9 cellular contexts compared by ENCODE assay signal in genomic region chr14:23093993-23094665, GRCh38. TPM values are rescaled to one million over a fixed set of nuclear protein-coding genes. Genes with fewer than 3 reads are reported as not detected.
DNase-seq lines count a peak whose midpoint lies in the region; ATAC-seq and TF ChIP-seq lines count a peak whose summit lies in the region.
"Had no signal": no experiment of that assay in that cellular context is flagged by ENCODE, and none has a peak within 500 bp of the region (broad histone marks: within the 10 kb centered on the region; RNA-seq: fewer than 3 reads in every experiment).

No MANE protein-coding gene starts in this region.

- CTCF ChIA-PET in activated naive CD4-positive, alpha-beta T cell treated with anti-CD3 and anti-CD28 coated beads for 36 hours (lab: Charles Lee) = interaction anchor here (0.5 to 5.3 kb wide), 12 partner anchors 13 to 117 kb away, joined by 3 to 45 read pairs (median 10); partner anchors contain the start of genes AJUBA, CDH24 and CEBPE
- CTCF ChIA-PET in activated CD8-positive, alpha-beta T cell treated with anti-CD3 and anti-CD28 coated beads, Interleukin-2, amount 10 ng/mL, durations not matched to agents 7 days and 5 days (lab: Charles Lee) = interaction anchor here (0.8 to 5.2 kb wide), 20 partner anchors 16 to 524 kb away, joined by 3 to 96 read pairs (median 8); partner anchors contain the start of genes CDH24, CEBPE, HAUS4 and LRP10

- H3K9me3 ChIP-seq in iPS-20b (ENCODE audit: insufficient read depth, low read depth, low read length) (no peaks in the 10 kb centered on the region), tibial artery (no peaks in the 10 kb centered on the region)

- H3K27ac ChIP-seq in iPS-20b (ENCODE audit: low read length) = peak overlapping the region; percentile 97
- H3K27ac ChIP-seq in tibial artery = peak overlapping the region; percentile 94 to 99

- peak overlapping the region; percentile 99 for H3K9ac ChIP-seq in iPS-20b (ENCODE audit: low read depth, low read length)

- TF ChIP-seq CTCF in WI38 (IDR thresholded peaks at IDR 0.05; ENCODE audit: low read depth, low read length) = no peak
- TF ChIP-seq CTCF in tibial artery (IDR thresholded peaks at IDR 0.05) = no peak

- H3K36me3 ChIP-seq in iPS-20b (ENCODE audit: insufficient read depth, low read depth, low read length) = peaks cover 67% of the 10 kb centered on the region
- peaks cover 40 to 50% (median 43%) of the 10 kb centered on the region in 3 donors for H3K36me3 ChIP-seq in tibial artery

- H3K9me3 Mint-ChIP-seq in activated naive CD4-positive, alpha-beta T cell treated with anti-CD3 and anti-CD28 coated beads for 36 hours = no peaks in the 10 kb centered on the region
- H3K9me3 Mint-ChIP-seq in activated CD8-positive, alpha-beta T cell treated with anti-CD3 and anti-CD28 coated beads, Interleukin-2, amount 10 ng/mL, durations not matched to agents 7 days and 5 days (ENCODE audit: insufficient read depth) = no peaks in the 10 kb centered on the region
- H3K9me3 Mint-ChIP-seq in activated T-cell treated with anti-CD3 and anti-CD28 coated beads, Interleukin-2, amount 50 U/mL, for 4 hours = no peaks in the 10 kb centered on the region

- intact Hi-C loops in activated naive CD4-positive, alpha-beta T cell treated with anti-CD3 and anti-CD28 coated beads for 36 hours (cut with micrococcal nuclease) = loop anchor here (2.0 to 5.0 kb wide), 3 partner anchors 457 to 1172 kb away; partner anchors contain the start of genes PSME2, RNF31 and ZFHX2
- intact Hi-C loops in tibial artery (cut with DNase I; ENCODE audit: low total_unique reads) = no loop called here

- DNase-seq in activated naive CD4-positive, alpha-beta T cell treated with anti-CD3 and anti-CD28 coated beads, Interleukin-2, amount 50 U/mL, for 16 hours = peak; percentile 75
- DNase-seq in activated naive CD4-positive, alpha-beta T cell treated with anti-CD3 and anti-CD28 coated beads for 36 hours = no peak
- DNase-seq in tibial artery = no peak
- DNase-seq in activated CD8-positive, alpha-beta T cell treated with anti-CD3 and anti-CD28 coated beads, Interleukin-2, amount 10 ng/mL, durations not matched to agents 7 days and 5 days = no peak
- no peak for DNase-seq in NOMO-1 treated with dmso at 0.1 percent for 144 hours (lab: John Stamatoyannopoulos, UW; ENCODE audit: unreplicated experiment)
- DNase-seq in activated T-cell treated with anti-CD3 and anti-CD28 coated beads, Interleukin-2, amount 50 U/mL, for 4 hours = no peak
- DNase-seq: NCI-H2029 had no signal

- H3K36me3 Mint-ChIP-seq in activated naive CD4-positive, alpha-beta T cell treated with anti-CD3 and anti-CD28 coated beads for 36 hours (ENCODE audit: low read depth) = peaks cover 40% of the 10 kb centered on the region
- peaks cover 56% of the 10 kb centered on the region for H3K36me3 Mint-ChIP-seq in activated CD8-positive, alpha-beta T cell treated with anti-CD3 and anti-CD28 coated beads, Interleukin-2, amount 10 ng/mL, durations not matched to agents 7 days and 5 days (ENCODE audit: low read depth)
- H3K36me3 Mint-ChIP-seq in activated T-cell treated with anti-CD3 and anti-CD28 coated beads, Interleukin-2, amount 50 U/mL, for 4 hours (ENCODE audit: insufficient read depth) = peaks cover 36% of the 10 kb centered on the region

- H3K27ac Mint-ChIP-seq in activated naive CD4-positive, alpha-beta T cell treated with anti-CD3 and anti-CD28 coated beads for 36 hours = no peak overlapping the region
- H3K27ac Mint-ChIP-seq in activated CD8-positive, alpha-beta T cell treated with anti-CD3 and anti-CD28 coated beads, Interleukin-2, amount 10 ng/mL, durations not matched to agents 7 days and 5 days = no peak overlapping the region

- no peaks in the 10 kb centered on the region for H3K27me3 Mint-ChIP-seq in activated naive CD4-positive, alpha-beta T cell treated with anti-CD3 and anti-CD28 coated beads for 36 hours (ENCODE audit: low read depth)
- no peaks in the 10 kb centered on the region for H3K27me3 Mint-ChIP-seq in activated CD8-positive, alpha-beta T cell treated with anti-CD3 and anti-CD28 coated beads, Interleukin-2, amount 10 ng/mL, durations not matched to agents 7 days and 5 days (ENCODE audit: low read depth)
- H3K27me3 Mint-ChIP-seq in activated T-cell treated with anti-CD3 and anti-CD28 coated beads, Interleukin-2, amount 50 U/mL, for 4 hours (ENCODE audit: low read depth) = no peaks in the 10 kb centered on the region

- H3K4me3 Mint-ChIP-seq in activated naive CD4-positive, alpha-beta T cell treated with anti-CD3 and anti-CD28 coated beads for 36 hours = no peak overlapping the region
- no peak overlapping the region for H3K4me3 Mint-ChIP-seq in activated CD8-positive, alpha-beta T cell treated with anti-CD3 and anti-CD28 coated beads, Interleukin-2, amount 10 ng/mL, durations not matched to agents 7 days and 5 days
- H3K4me3 Mint-ChIP-seq in activated T-cell treated with anti-CD3 and anti-CD28 coated beads, Interleukin-2, amount 50 U/mL, for 4 hours = no peak overlapping the region

- no peak for ATAC-seq in activated CD8-positive, alpha-beta T cell treated with anti-CD3 and anti-CD28 coated beads, Interleukin-2, amount 10 ng/mL, durations not matched to agents 7 days and 5 days
- ATAC-seq in activated T-cell treated with anti-CD3 and anti-CD28 coated beads, Interleukin-2, amount 50 U/mL, for 4 hours = no peak

- peak overlapping the region; percentile 92 for H3K4me3 ChIP-seq in WI38 (ENCODE audit: low read depth, low read length)
- peak overlapping the region; percentile 92 for H3K4me3 ChIP-seq in iPS-20b (ENCODE audit: low read length)
- peak overlapping the region; percentile 73 to 95 for H3K4me3 ChIP-seq in tibial artery

- POLR2A ChIA-PET in activated CD8-positive, alpha-beta T cell treated with anti-CD3 and anti-CD28 coated beads, Interleukin-2, amount 10 ng/mL, durations not matched to agents 7 days and 5 days (lab: Charles Lee) = interaction anchor here (0.8 to 3.0 kb wide), 16 partner anchors 15 to 1102 kb away, joined by 3 to 28 read pairs (median 6); partner anchors contain the start of genes CEBPE, HAUS4, IRF9 and PABPN1

- H3K27me3 ChIP-seq in iPS-20b (ENCODE audit: insufficient read depth, low read length) (no peaks in the 10 kb centered on the region), tibial artery (no peaks in the 10 kb centered on the region)

- H3K4me1 Mint-ChIP-seq in activated naive CD4-positive, alpha-beta T cell treated with anti-CD3 and anti-CD28 coated beads for 36 hours (ENCODE audit: low read depth) = peaks cover 50% of the 10 kb centered on the region
- peaks cover 31% of the 10 kb centered on the region for H3K4me1 Mint-ChIP-seq in activated CD8-positive, alpha-beta T cell treated with anti-CD3 and anti-CD28 coated beads, Interleukin-2, amount 10 ng/mL, durations not matched to agents 7 days and 5 days (ENCODE audit: low read depth)
- peaks cover 52% of the 10 kb centered on the region for H3K4me1 Mint-ChIP-seq in activated T-cell treated with anti-CD3 and anti-CD28 coated beads, Interleukin-2, amount 50 U/mL, for 4 hours (ENCODE audit: low read depth)

- H3K4me1 ChIP-seq in iPS-20b (ENCODE audit: insufficient read depth, low read length) (peaks cover 6% of the 10 kb centered on the region; the same call in 1 of the 2 replicates), tibial artery (peaks cover 0 to 42% (median 26%) of the 10 kb centered on the region in 4 donors)

RNA-seq across cellular contexts. Expression of gene ACIN1, which starts 0.8 kb away (rescaled TPM):
- total RNA-seq in activated naive CD4-positive, alpha-beta T cell treated with anti-CD3 and anti-CD28 coated beads for 36 hours = 100 to 1,000 TPM; 152 to 156 TPM
- total RNA-seq in activated CD8-positive, alpha-beta T cell treated with anti-CD3 and anti-CD28 coated beads, Interleukin-2, amount 10 ng/mL, durations not matched to agents 7 days and 5 days = 100 to 1,000 TPM; 161 to 177 TPM
- total RNA-seq in activated T-cell treated with anti-CD3 and anti-CD28 coated beads, Interleukin-2, amount 50 U/mL, for 4 hours = 100 to 1,000 TPM; 195 to 200 (median 196) TPM

RNA-seq across cellular contexts. Expression of gene C14orf119, which starts 1.2 kb away (rescaled TPM):
- 10 to 100 TPM; 39.8 to 44.2 TPM for total RNA-seq in activated naive CD4-positive, alpha-beta T cell treated with anti-CD3 and anti-CD28 coated beads for 36 hours
- 10 to 100 TPM; 46.0 to 47.0 TPM for total RNA-seq in activated CD8-positive, alpha-beta T cell treated with anti-CD3 and anti-CD28 coated beads, Interleukin-2, amount 10 ng/mL, durations not matched to agents 7 days and 5 days
- 10 to 100 TPM; 34.6 to 39.9 (median 36.9) TPM for total RNA-seq in activated T-cell treated with anti-CD3 and anti-CD28 coated beads, Interleukin-2, amount 50 U/mL, for 4 hours

RNA-seq across cellular contexts. Expression of gene CIROP, which starts 10.7 kb away (rescaled TPM):
- total RNA-seq in activated naive CD4-positive, alpha-beta T cell treated with anti-CD3 and anti-CD28 coated beads for 36 hours = not detected
- not detected for total RNA-seq in activated CD8-positive, alpha-beta T cell treated with anti-CD3 and anti-CD28 coated beads, Interleukin-2, amount 10 ng/mL, durations not matched to agents 7 days and 5 days
- not detected for total RNA-seq in activated T-cell treated with anti-CD3 and anti-CD28 coated beads, Interleukin-2, amount 50 U/mL, for 4 hours

RNA-seq across cellular contexts. Expression of gene CEBPE, which starts 24.9 kb away (rescaled TPM):
- under 1 TPM; 0.37 to 0.43 TPM for total RNA-seq in activated naive CD4-positive, alpha-beta T cell treated with anti-CD3 and anti-CD28 coated beads for 36 hours
- under 1 TPM; 0.50 to 0.92 TPM for total RNA-seq in activated CD8-positive, alpha-beta T cell treated with anti-CD3 and anti-CD28 coated beads, Interleukin-2, amount 10 ng/mL, durations not matched to agents 7 days and 5 days
- not detected for total RNA-seq in activated T-cell treated with anti-CD3 and anti-CD28 coated beads, Interleukin-2, amount 50 U/mL, for 4 hours

RNA-seq across cellular contexts. Expression of gene CDH24, which starts 36.8 kb away (rescaled TPM):
- 1 to 10 TPM; 1.3 to 1.4 TPM for total RNA-seq in activated naive CD4-positive, alpha-beta T cell treated with anti-CD3 and anti-CD28 coated beads for 36 hours
- 1 to 10 TPM; 1.6 to 1.8 TPM for total RNA-seq in activated CD8-positive, alpha-beta T cell treated with anti-CD3 and anti-CD28 coated beads, Interleukin-2, amount 10 ng/mL, durations not matched to agents 7 days and 5 days
- total RNA-seq in activated T-cell treated with anti-CD3 and anti-CD28 coated beads, Interleukin-2, amount 50 U/mL, for 4 hours = under 1 TPM; 0.51 to 0.87 (median 0.65) TPM
